Comparison of ENCODE assay signal across 8 cellular contexts in the genomic region with DNA sequence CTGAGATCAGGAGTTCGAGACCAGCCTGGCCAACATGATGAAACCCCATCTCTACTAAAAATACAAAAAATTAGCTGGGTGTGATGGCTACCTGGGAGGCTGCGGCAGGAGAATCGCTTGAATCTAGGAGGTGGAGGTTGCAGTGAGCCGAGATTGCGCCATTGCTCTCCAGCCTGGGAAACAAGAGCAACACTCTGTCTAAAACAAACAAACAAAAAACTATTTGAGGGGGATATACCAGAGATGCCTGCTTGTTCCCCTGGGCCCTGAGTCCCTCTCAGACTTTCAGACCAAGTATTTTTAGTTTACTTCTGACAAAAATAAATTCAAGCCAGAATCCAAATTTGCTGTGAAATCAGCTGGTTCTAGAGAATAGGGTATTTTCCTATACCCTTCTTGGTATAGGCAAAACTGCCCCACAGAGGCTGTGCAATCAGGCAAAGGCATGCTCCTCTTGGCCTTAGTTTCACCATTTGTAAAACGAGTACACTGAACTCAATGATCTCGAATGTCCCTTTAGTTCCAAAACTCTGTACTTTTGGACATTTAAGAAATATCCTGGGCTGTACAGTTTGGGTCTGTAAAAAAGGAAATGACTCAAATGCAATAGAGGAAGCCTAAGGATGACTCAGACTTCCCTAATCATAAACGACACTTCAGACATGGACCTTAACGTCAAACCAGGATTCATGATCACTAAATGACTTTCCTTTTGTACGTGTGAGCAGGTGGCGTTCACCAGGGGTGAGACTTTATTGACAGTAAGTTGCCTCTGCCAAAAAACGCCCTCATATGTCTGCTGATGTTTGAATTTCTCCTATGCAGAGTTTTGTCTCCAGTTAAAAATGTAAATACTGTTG. TPM values are rescaled to one million over a fixed set of nuclear protein-coding genes. Genes with fewer than 3 reads are reported as not detected.
DNase-seq lines count a peak whose midpoint lies in the region; ATAC-seq and TF ChIP-seq lines count a peak whose summit lies in the region.

No MANE protein-coding gene starts in this region.

- peak in 4 of 7 experiments; percentile 22 to 64 (median 48) for DNase-seq in CD8-positive, alpha-beta T cell
- DNase-seq in NCI-H345 (lab: John Stamatoyannopoulos, UW) = peak; percentile 85
- DNase-seq in activated CD4-positive, alpha-beta T cell treated with anti-CD3 and anti-CD28 coated beads, Interleukin-2, amount 50 U/mL, for 48 hours = peak; percentile 49 to 60
- DNase-seq in esophagus muscularis mucosa (ENCODE audit: extremely low spot score) = no peak
- DNase-seq in ovary = no peak
- no peak for DNase-seq in NCI-H2171 treated with DMSO at 0.1 percent for 48 hours (lab: John Stamatoyannopoulos, UW)
- no peak for DNase-seq in neuronal stem cell (ENCODE audit: low spot score)

- no peak overlapping the region for H3K4ac ChIP-seq in neuronal stem cell (ENCODE audit: low read length)

- H3K36me3 ChIP-seq in CD8-positive, alpha-beta T cell (ENCODE audit: insufficient read depth, low read length) = no peaks in the 10 kb centered on the region
- H3K36me3 ChIP-seq in esophagus muscularis mucosa (peaks cover 0 to 26% (median 3%) of the 10 kb centered on the region in 4 donors), ovary (no peaks in the 10 kb centered on the region), neuronal stem cell (replicated peaks in 1 of 2; ENCODE audit: control insufficient read depth in 2 of 2, insufficient read depth in 2 of 2, low read length in 2 of 2) (peaks cover 8 to 52% of the 10 kb centered on the region in 2 donors)

- intact Hi-C loops in CD8-positive, alpha-beta T cell (cut with DNase I, micrococcal nuclease) = no loop called here
- intact Hi-C loops in esophagus muscularis mucosa (cut with DNase I) (no loop called here), ovary (cut with DNase I) (loop anchor here in 1 of 4 donors (5.0 kb wide), 1 partner anchor 46 kb away; no protein-coding TSS in a partner anchor)

- H4K91ac ChIP-seq in neuronal stem cell (ENCODE audit: low read depth, low read length, poor library complexity) = no peak overlapping the region

- H3K27me3 Mint-ChIP-seq in CD8-positive, alpha-beta T cell (ENCODE audit: low read depth) = no peaks in the 10 kb centered on the region

- H2AK5ac ChIP-seq in neuronal stem cell (ENCODE audit: low read depth, low read length) = no peak overlapping the region

- no peak overlapping the region for H3K14ac ChIP-seq in neuronal stem cell (ENCODE audit: low read length)

- H4K8ac ChIP-seq in neuronal stem cell (ENCODE audit: low read depth, low read length) = no peak overlapping the region

- no peaks in the 10 kb centered on the region for H3K9me3 ChIP-seq in CD8-positive, alpha-beta T cell (ENCODE audit: low read length)
- H3K9me3 ChIP-seq in esophagus muscularis mucosa = no peaks in the 10 kb centered on the region
- no peaks in the 10 kb centered on the region for H3K9me3 ChIP-seq in ovary
- no peaks in the 10 kb centered on the region for H3K9me3 ChIP-seq in neuronal stem cell (replicated peaks in 1 of 2; ENCODE audit: control insufficient read depth in 2 of 2, insufficient read depth in 1 of 2, low read depth in 1 of 2, low read length in 2 of 2)

- no peak overlapping the region for H3K4me2 ChIP-seq in neuronal stem cell (ENCODE audit: insufficient read depth, low read length, poor library complexity, severe bottlenecking)

- peaks cover 33% of the 10 kb centered on the region for H3K4me1 ChIP-seq in CD8-positive, alpha-beta T cell (ENCODE audit: insufficient read depth, low read length)
- H3K4me1 ChIP-seq in esophagus muscularis mucosa (peaks cover 47 to 73% (median 63%) of the 10 kb centered on the region in 4 donors), ovary (ENCODE audit: insufficient read depth) (peaks cover 12% of the 10 kb centered on the region), neuronal stem cell (ENCODE audit: control insufficient read depth in 2 of 2, insufficient read depth in 1 of 2, low read depth in 1 of 2, low read length in 2 of 2) (peaks cover 5 to 22% of the 10 kb centered on the region in 2 donors)

- H2BK120ac ChIP-seq in neuronal stem cell (ENCODE audit: low read depth, low read length) = no peak overlapping the region

- no peak for TF ChIP-seq CTCF in CD8-positive, alpha-beta T cell (IDR thresholded peaks at IDR 0.05)
- no peak for TF ChIP-seq CTCF in esophagus muscularis mucosa (IDR thresholded peaks at IDR 0.05)
- no peak for TF ChIP-seq CTCF in ovary (IDR thresholded peaks at IDR 0.05)

- ATAC-seq in CD8-positive, alpha-beta T cell = peak; percentile 32
- ATAC-seq in GM21717 (IDR thresholded peaks at IDR 0.05; ENCODE audit: unreplicated experiment) = peak; percentile 48

- peaks cover 55% of the 10 kb centered on the region for H3K4me1 Mint-ChIP-seq in CD8-positive, alpha-beta T cell (ENCODE audit: low read depth)

- peaks cover 32% of the 10 kb centered on the region for H3K36me3 Mint-ChIP-seq in CD8-positive, alpha-beta T cell

- no peak overlapping the region for H2BK12ac ChIP-seq in neuronal stem cell (ENCODE audit: low read length)

- no peak overlapping the region for H3K27ac ChIP-seq in CD8-positive, alpha-beta T cell (ENCODE audit: low read depth, low read length)
- H3K27ac ChIP-seq in esophagus muscularis mucosa (replicated peaks in 1 of 4) = peak overlapping the region; percentile 77 to 81 (median 80)
- peak overlapping the region; percentile 22 to 33 for H3K27ac ChIP-seq in ovary
- no peak overlapping the region for H3K27ac ChIP-seq in neuronal stem cell (replicated peaks; ENCODE audit: low read length)

- no peak overlapping the region for H3K23ac ChIP-seq in neuronal stem cell (ENCODE audit: low read depth, low read length, poor library complexity)

- H2BK5ac ChIP-seq in neuronal stem cell (ENCODE audit: low read length) = no peak overlapping the region

- peak overlapping the region; percentile 9 for H3K4me3 Mint-ChIP-seq in CD8-positive, alpha-beta T cell

- H3K18ac ChIP-seq in neuronal stem cell (ENCODE audit: low read length) = no peak overlapping the region

- H3K27me3 ChIP-seq in CD8-positive, alpha-beta T cell (ENCODE audit: insufficient read depth, low read length) = no peaks in the 10 kb centered on the region
- H3K27me3 ChIP-seq in esophagus muscularis mucosa (no peaks in the 10 kb centered on the region), ovary (no peaks in the 10 kb centered on the region), neuronal stem cell (ENCODE audit: control insufficient read depth in 3 of 3, insufficient read depth in 3 of 3, low read depth in 1 of 3, low read length in 3 of 3) (no peaks in the 10 kb centered on the region)

- H2BK15ac ChIP-seq in neuronal stem cell (ENCODE audit: low read length) = no peak overlapping the region

- H3K9ac ChIP-seq in neuronal stem cell (ENCODE audit: low read depth, low read length, poor library complexity) = no peak overlapping the region

- TF ChIP-seq EP300 in esophagus muscularis mucosa (IDR thresholded peaks at IDR 0.05) = no peak
- TF ChIP-seq EP300 in ovary (IDR thresholded peaks at IDR 0.05) = no peak

- CTCF ChIA-PET in CD8-positive, alpha-beta T cell (lab: Charles Lee) = interaction anchor here (0.6 to 28.8 kb wide), 3 partner anchors 8 to 345 kb away, joined by 3 to 799 read pairs (median 3); a partner anchor contains a TSS

- H3K4me3 ChIP-seq in CD8-positive, alpha-beta T cell (ENCODE audit: low read depth, low read length) = no peak overlapping the region
- peak overlapping the region in 1 of 4 donors; percentile 7 for H3K4me3 ChIP-seq in esophagus muscularis mucosa
- no peak overlapping the region for H3K4me3 ChIP-seq in ovary
- H3K4me3 ChIP-seq in neuronal stem cell (ENCODE audit: low read length in 2 of 2) = no peak overlapping the region

- POLR2A ChIA-PET in CD8-positive, alpha-beta T cell (lab: Charles Lee) = interaction anchor here (1.2 kb wide), 1 partner anchor 40 kb away, joined by 3 read pairs; no protein-coding TSS in a partner anchor

- no peak for TF ChIP-seq POLR2A in esophagus muscularis mucosa (IDR thresholded peaks at IDR 0.05; ENCODE audit: low read depth)
- no peak for TF ChIP-seq POLR2A in ovary (IDR thresholded peaks at IDR 0.05)

- H3K79me1 ChIP-seq in neuronal stem cell (ENCODE audit: low read depth, low read length) = no peaks in the 10 kb centered on the region

- H3K9me3 Mint-ChIP-seq in CD8-positive, alpha-beta T cell = no peaks in the 10 kb centered on the region

- H2AFZ ChIP-seq in neuronal stem cell (ENCODE audit: low read length) = no peak overlapping the region

- WGBS in esophagus muscularis mucosa = 40% methylated on average over 12 of the region's 12 CpGs
- 37 to 41% (median 41%) methylated on average over 12 of the region's 12 CpGs for WGBS in ovary, 3 donors
- no CpG with 5 or more reads among the region's 12 CpGs for WGBS in neuronal stem cell (ENCODE audit: extremely low coverage in 2 of 2, insufficient read length in 2 of 2, insufficient replicate concordance in 1 of 2), 2 donors

- H3K27ac Mint-ChIP-seq in CD8-positive, alpha-beta T cell = peak overlapping the region; percentile 83

RNA-seq across cellular contexts. Expression of a gene that starts 16.1 kb away (rescaled TPM):
- total RNA-seq in CD8-positive, alpha-beta T cell = 100 to 1,000 TPM; 140 to 141 TPM
- total RNA-seq in esophagus muscularis mucosa = 100 to 1,000 TPM; 110 to 212 (median 141) TPM
- 100 to 1,000 TPM; 134 to 196 (median 152) TPM for total RNA-seq in ovary
- polyA plus RNA-seq in ovary = 100 to 1,000 TPM; 111 to 193 TPM
- polyA plus RNA-seq in neuronal stem cell (2013, experiment 1 of 2) = 91.3 TPM
- polyA plus RNA-seq in neuronal stem cell (2013, experiment 2 of 2) = 90.6 TPM

RNA-seq across cellular contexts. Expression of a gene that starts 33.9 kb away (rescaled TPM):
- 100 to 1,000 TPM; 682 to 685 TPM for total RNA-seq in CD8-positive, alpha-beta T cell
- total RNA-seq in esophagus muscularis mucosa (100 to 1,000 TPM; 192 to 460 (median 255) TPM), ovary (100 to 1,000 TPM in 6 of 7 donors, 10 to 100 TPM in 1; 91.1 to 280 (median 145) TPM)
- polyA plus RNA-seq in ovary = 100 to 1,000 TPM in 1 of 2 donors, 10 to 100 TPM in 1; 74.2 to 209 TPM
- polyA plus RNA-seq in neuronal stem cell (2013, experiment 1 of 2) = 117 TPM
- 117 TPM for polyA plus RNA-seq in neuronal stem cell (2013, experiment 2 of 2)

Comparison
In these comparisons a context has a peak if more than half of its experiments do, and no peak if none do; other contexts are left out.
1. DNase-seq: peak in CD8-positive, alpha-beta T cell (4 of 7), NCI-H345 (single experiment) and activated CD4-positive, alpha-beta T cell treated with anti-CD3 and anti-CD28 coated beads, Interleukin-2, amount 50 U/mL, for 48 hours (2 of 2); none in esophagus muscularis mucosa (single experiment), ovary (0 of 5), NCI-H2171 treated with DMSO at 0.1 percent for 48 hours (single experiment) and neuronal stem cell (single experiment).
2. H3K27ac ChIP-seq: peak in esophagus muscularis mucosa (4 of 4) and ovary (2 of 2); none in CD8-positive, alpha-beta T cell (single experiment) and neuronal stem cell (single experiment).